2 cellular contexts compared by ENCODE assay signal in the genomic region with DNA sequence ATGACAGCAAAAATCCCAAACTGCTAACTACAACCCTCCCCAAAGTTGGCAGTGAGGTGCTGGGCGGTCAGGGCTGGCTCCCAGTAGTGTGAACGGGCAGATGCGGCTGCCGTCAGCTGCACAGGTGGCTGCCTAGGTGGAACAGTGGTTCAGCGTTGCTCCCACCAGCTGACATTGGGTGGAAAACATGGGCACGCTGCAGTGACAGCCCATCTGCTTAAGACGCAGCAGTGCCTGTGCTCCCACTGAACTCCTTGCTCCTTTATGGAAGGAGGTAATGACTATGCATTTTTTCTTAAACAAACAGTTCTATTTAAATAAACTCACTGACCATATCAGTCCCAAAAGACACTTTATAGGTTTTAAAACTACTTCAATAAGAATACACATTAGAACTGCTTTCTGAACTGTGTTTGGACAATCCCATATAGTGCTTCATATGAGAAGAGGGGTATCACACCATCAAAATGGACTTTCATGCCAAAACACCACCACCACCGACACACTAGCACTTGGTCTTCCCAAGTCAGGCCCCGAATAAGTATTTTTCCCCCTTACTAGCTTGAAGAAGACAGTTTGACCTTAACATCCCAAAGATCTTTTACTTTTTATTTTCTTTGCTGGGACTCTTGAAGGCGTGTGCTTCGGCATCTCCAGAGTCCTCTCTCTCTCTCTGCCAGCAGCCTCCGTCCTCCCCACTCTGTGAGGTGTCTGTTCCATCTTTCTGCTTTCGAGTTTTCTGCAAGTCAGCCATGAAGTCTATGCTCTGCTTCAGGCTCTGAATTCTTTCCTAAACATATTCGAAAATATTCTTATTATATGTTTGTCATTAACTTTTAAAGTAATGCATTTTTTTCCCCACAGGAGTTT.
TF ChIP-seq lines count a peak whose summit lies in the region.

No MANE protein-coding gene starts in this region.

TF ChIP-seq in IMR-90, 13 proteins besides CTCF, POLR2A, EP300 and RAD21:
- TF ChIP-seq CHD1 (IDR thresholded peaks at IDR 0.05; ENCODE audit: low read depth, low read length) (no peak), NFE2L2 (IDR thresholded peaks at IDR 0.05; ENCODE audit: low read depth, low read length) (peak; percentile 75)

TF ChIP-seq in K562, 482 proteins besides CTCF, POLR2A, EP300 and RAD21 (continues in another document):
- TF ChIP-seq NFE2L1 (tag; IDR thresholded peaks at IDR 0.05; ENCODE audit: borderline replicate concordance, low read depth) (peak; percentile 77; the same call in 1 of the 2 replicates), ZNF445 (CRISPR knock-in tag; IDR thresholded peaks at IDR 0.05; ENCODE audit: low read depth) (no peak), CXXC5 (CRISPR knock-in tag; IDR thresholded peaks at IDR 0.05) (0 out of 2 replicates have a peak, but pooled peaks have one; percentile 12), ZNF583 (CRISPR knock-in tag; IDR thresholded peaks at IDR 0.05) (no peak), TEAD1 (CRISPR knock-in tag; IDR thresholded peaks at IDR 0.05) (no peak), DDX20 (tag; IDR thresholded peaks at IDR 0.05; ENCODE audit: low read depth) (no peak), GTF2E2 (tag; IDR thresholded peaks at IDR 0.05) (no peak), MAFG (tag; conservative IDR thresholded peaks at IDR 0.05) (peak; percentile 95), EZH2 (IDR thresholded peaks at IDR 0.05; ENCODE audit: borderline replicate concordance, low read depth, low read length) (no peak), MTA2 (IDR thresholded peaks at IDR 0.05; ENCODE audit: low read depth) (no peak), SMAD1 (IDR thresholded peaks at IDR 0.05; ENCODE audit: low read depth, low read length, partially characterized antibody) (no peak), PYGO2 (tag; IDR thresholded peaks at IDR 0.05) (no peak), KLF10 (CRISPR knock-in tag; IDR thresholded peaks at IDR 0.05) (no peak), ZNF263 (CRISPR knock-in tag; IDR thresholded peaks at IDR 0.05; ENCODE audit: borderline replicate concordance) (peak; percentile 84), L3MBTL2 (IDR thresholded peaks at IDR 0.05) (no peak), ZNF551 (CRISPR knock-in tag; IDR thresholded peaks at IDR 0.05) (no peak), ARID2 (IDR thresholded peaks at IDR 0.05) (no peak), SMARCC2 (IDR thresholded peaks at IDR 0.05; ENCODE audit: low read depth) (no peak), MAFF (IDR thresholded peaks at IDR 0.05; ENCODE audit: low read length) (peak; percentile 74; the same call in 1 of the 2 replicates), CBX5 (IDR thresholded peaks at IDR 0.05; ENCODE audit: borderline replicate concordance, low read depth) (no peak), ZNF316 (IDR thresholded peaks at IDR 0.05) (peak; percentile 90), SMARCA4 (IDR thresholded peaks at IDR 0.05) (0 out of 2 replicates have a peak, but pooled peaks have one; percentile 12), MXI1 (IDR thresholded peaks at IDR 0.05; ENCODE audit: low read depth, low read length) (no peak), NRF1 (conservative IDR thresholded peaks at IDR 0.05 in 1 of 2, IDR thresholded peaks at IDR 0.05 in 1 of 2) (0 out of 4 replicates have a peak, but pooled peaks of 1 of the 2 experiments have one; percentile 14)
- TF ChIP-seq, protein P1, sequence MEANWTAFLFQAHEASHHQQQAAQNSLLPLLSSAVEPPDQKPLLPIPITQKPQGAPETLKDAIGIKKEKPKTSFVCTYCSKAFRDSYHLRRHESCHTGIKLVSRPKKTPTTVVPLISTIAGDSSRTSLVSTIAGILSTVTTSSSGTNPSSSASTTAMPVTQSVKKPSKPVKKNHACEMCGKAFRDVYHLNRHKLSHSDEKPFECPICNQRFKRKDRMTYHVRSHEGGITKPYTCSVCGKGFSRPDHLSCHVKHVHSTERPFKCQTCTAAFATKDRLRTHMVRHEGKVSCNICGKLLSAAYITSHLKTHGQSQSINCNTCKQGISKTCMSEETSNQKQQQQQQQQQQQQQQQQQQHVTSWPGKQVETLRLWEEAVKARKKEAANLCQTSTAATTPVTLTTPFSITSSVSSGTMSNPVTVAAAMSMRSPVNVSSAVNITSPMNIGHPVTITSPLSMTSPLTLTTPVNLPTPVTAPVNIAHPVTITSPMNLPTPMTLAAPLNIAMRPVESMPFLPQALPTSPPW (CRISPR knock-in tag; IDR thresholded peaks at IDR 0.05) = no peak
- TF ChIP-seq, protein P2, sequence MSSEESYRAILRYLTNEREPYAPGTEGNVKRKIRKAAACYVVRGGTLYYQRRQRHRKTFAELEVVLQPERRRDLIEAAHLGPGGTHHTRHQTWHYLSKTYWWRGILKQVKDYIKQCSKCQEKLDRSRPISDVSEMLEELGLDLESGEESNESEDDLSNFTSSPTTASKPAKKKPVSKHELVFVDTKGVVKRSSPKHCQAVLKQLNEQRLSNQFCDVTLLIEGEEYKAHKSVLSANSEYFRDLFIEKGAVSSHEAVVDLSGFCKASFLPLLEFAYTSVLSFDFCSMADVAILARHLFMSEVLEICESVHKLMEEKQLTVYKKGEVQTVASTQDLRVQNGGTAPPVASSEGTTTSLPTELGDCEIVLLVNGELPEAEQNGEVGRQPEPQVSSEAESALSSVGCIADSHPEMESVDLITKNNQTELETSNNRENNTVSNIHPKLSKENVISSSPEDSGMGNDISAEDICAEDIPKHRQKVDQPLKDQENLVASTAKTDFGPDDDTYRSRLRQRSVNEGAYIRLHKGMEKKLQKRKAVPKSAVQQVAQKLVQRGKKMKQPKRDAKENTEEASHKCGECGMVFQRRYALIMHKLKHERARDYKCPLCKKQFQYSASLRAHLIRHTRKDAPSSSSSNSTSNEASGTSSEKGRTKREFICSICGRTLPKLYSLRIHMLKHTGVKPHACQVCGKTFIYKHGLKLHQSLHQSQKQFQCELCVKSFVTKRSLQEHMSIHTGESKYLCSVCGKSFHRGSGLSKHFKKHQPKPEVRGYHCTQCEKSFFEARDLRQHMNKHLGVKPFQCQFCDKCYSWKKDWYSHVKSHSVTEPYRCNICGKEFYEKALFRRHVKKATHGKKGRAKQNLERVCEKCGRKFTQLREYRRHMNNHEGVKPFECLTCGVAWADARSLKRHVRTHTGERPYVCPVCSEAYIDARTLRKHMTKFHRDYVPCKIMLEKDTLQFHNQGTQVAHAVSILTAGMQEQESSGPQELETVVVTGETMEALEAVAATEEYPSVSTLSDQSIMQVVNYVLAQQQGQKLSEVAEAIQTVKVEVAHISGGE (CRISPR knock-in tag; IDR thresholded peaks at IDR 0.05) = 0 out of 6 replicates have a peak, but pooled peaks of 1 of the 3 experiments have one; percentile 21
- TF ChIP-seq, protein P3, sequence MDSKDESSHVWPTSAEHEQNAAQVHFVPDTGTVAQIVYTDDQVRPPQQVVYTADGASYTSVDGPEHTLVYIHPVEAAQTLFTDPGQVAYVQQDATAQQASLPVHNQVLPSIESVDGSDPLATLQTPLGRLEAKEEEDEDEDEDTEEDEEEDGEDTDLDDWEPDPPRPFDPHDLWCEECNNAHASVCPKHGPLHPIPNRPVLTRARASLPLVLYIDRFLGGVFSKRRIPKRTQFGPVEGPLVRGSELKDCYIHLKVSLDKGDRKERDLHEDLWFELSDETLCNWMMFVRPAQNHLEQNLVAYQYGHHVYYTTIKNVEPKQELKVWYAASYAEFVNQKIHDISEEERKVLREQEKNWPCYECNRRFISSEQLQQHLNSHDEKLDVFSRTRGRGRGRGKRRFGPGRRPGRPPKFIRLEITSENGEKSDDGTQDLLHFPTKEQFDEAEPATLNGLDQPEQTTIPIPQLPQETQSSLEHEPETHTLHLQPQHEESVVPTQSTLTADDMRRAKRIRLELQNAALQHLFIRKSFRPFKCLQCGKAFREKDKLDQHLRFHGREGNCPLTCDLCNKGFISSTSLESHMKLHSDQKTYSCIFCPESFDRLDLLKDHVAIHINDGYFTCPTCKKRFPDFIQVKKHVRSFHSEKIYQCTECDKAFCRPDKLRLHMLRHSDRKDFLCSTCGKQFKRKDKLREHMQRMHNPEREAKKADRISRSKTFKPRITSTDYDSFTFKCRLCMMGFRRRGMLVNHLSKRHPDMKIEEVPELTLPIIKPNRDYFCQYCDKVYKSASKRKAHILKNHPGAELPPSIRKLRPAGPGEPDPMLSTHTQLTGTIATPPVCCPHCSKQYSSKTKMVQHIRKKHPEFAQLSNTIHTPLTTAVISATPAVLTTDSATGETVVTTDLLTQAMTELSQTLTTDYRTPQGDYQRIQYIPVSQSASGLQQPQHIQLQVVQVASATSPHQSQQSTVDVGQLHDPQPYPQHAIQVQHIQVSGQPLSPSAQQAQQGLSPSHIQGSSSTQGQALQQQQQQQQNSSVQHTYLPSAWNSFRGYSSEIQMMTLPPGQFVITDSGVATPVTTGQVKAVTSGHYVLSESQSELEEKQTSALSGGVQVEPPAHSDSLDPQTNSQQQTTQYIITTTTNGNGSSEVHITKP (IDR thresholded peaks at IDR 0.05; ENCODE audit: partially characterized antibody) = peak; percentile 56
- TF ChIP-seq, protein P4, sequence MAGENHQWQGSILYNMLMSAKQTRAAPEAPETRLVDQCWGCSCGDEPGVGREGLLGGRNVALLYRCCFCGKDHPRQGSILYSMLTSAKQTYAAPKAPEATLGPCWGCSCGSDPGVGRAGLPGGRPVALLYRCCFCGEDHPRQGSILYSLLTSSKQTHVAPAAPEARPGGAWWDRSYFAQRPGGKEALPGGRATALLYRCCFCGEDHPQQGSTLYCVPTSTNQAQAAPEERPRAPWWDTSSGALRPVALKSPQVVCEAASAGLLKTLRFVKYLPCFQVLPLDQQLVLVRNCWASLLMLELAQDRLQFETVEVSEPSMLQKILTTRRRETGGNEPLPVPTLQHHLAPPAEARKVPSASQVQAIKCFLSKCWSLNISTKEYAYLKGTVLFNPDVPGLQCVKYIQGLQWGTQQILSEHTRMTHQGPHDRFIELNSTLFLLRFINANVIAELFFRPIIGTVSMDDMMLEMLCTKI (IDR thresholded peaks at IDR 0.05; ENCODE audit: partially characterized antibody) = no peak
- TF ChIP-seq, protein P5, sequence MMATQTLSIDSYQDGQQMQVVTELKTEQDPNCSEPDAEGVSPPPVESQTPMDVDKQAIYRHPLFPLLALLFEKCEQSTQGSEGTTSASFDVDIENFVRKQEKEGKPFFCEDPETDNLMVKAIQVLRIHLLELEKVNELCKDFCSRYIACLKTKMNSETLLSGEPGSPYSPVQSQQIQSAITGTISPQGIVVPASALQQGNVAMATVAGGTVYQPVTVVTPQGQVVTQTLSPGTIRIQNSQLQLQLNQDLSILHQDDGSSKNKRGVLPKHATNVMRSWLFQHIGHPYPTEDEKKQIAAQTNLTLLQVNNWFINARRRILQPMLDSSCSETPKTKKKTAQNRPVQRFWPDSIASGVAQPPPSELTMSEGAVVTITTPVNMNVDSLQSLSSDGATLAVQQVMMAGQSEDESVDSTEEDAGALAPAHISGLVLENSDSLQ (IDR thresholded peaks at IDR 0.05) = peak; percentile 42; the same call in 1 of the 2 replicates
- TF ChIP-seq, protein P6, sequence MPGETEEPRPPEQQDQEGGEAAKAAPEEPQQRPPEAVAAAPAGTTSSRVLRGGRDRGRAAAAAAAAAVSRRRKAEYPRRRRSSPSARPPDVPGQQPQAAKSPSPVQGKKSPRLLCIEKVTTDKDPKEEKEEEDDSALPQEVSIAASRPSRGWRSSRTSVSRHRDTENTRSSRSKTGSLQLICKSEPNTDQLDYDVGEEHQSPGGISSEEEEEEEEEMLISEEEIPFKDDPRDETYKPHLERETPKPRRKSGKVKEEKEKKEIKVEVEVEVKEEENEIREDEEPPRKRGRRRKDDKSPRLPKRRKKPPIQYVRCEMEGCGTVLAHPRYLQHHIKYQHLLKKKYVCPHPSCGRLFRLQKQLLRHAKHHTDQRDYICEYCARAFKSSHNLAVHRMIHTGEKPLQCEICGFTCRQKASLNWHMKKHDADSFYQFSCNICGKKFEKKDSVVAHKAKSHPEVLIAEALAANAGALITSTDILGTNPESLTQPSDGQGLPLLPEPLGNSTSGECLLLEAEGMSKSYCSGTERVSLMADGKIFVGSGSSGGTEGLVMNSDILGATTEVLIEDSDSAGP (CRISPR knock-in tag; IDR thresholded peaks at IDR 0.05) = 0 out of 2 replicates have a peak, but pooled peaks have one; percentile 22
- TF ChIP-seq, protein P7, sequence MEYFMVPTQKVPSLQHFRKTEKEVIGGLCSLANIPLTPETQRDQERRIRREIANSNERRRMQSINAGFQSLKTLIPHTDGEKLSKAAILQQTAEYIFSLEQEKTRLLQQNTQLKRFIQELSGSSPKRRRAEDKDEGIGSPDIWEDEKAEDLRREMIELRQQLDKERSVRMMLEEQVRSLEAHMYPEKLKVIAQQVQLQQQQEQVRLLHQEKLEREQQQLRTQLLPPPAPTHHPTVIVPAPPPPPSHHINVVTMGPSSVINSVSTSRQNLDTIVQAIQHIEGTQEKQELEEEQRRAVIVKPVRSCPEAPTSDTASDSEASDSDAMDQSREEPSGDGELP (CRISPR knock-in tag; IDR thresholded peaks at IDR 0.05; ENCODE audit: borderline replicate concordance) = peak; percentile 45; the same call in 1 of the 2 replicates
- TF ChIP-seq, protein P8, sequence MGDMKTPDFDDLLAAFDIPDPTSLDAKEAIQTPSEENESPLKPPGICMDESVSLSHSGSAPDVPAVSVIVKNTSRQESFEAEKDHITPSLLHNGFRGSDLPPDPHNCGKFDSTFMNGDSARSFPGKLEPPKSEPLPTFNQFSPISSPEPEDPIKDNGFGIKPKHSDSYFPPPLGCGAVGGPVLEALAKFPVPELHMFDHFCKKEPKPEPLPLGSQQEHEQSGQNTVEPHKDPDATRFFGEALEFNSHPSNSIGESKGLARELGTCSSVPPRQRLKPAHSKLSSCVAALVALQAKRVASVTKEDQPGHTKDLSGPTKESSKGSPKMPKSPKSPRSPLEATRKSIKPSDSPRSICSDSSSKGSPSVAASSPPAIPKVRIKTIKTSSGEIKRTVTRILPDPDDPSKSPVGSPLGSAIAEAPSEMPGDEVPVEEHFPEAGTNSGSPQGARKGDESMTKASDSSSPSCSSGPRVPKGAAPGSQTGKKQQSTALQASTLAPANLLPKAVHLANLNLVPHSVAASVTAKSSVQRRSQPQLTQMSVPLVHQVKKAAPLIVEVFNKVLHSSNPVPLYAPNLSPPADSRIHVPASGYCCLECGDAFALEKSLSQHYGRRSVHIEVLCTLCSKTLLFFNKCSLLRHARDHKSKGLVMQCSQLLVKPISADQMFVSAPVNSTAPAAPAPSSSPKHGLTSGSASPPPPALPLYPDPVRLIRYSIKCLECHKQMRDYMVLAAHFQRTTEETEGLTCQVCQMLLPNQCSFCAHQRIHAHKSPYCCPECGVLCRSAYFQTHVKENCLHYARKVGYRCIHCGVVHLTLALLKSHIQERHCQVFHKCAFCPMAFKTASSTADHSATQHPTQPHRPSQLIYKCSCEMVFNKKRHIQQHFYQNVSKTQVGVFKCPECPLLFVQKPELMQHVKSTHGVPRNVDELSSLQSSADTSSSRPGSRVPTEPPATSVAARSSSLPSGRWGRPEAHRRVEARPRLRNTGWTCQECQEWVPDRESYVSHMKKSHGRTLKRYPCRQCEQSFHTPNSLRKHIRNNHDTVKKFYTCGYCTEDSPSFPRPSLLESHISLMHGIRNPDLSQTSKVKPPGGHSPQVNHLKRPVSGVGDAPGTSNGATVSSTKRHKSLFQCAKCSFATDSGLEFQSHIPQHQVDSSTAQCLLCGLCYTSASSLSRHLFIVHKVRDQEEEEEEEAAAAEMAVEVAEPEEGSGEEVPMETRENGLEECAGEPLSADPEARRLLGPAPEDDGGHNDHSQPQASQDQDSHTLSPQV (IDR thresholded peaks at IDR 0.05) = peak; percentile 74
- TF ChIP-seq, protein P9, sequence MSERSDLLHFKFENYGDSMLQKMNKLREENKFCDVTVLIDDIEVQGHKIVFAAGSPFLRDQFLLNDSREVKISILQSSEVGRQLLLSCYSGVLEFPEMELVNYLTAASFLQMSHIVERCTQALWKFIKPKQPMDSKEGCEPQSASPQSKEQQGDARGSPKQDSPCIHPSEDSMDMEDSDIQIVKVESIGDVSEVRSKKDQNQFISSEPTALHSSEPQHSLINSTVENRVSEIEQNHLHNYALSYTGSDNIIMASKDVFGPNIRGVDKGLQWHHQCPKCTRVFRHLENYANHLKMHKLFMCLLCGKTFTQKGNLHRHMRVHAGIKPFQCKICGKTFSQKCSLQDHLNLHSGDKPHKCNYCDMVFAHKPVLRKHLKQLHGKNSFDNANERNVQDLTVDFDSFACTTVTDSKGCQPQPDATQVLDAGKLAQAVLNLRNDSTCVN (CRISPR knock-in tag; IDR thresholded peaks at IDR 0.05) = no peak
